In the genomic region with DNA sequence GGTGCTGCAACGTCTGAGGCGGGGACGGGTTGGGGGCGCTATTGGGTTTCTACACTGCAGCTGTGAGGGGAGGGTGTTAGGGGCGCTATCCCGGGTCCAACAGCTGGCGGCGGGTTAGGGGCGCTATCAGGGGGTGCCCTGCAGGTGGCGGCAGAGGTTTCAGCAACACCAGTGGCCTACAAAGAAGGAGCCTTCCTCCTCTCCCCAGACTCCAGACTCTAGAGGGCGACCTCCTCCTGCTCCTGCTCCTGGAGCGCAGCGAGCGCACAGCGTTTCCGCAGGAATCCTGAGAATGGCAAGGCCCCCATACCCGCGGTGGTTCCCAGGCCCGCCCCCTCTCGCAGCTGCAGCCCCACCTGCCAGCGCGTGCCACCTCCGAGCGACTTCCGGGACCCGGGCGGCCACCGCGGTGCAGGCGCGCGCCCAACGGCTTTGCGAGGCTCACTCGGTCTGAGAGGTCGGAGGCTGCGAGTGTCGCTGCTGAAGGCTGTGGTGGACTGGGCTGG, we compare ENCODE assay signal across 1 cellular context.
TF ChIP-seq lines count a peak whose summit lies in the region.
"Not testable (repeated sequence)": the region's sequence is repeated elsewhere in the genome, so short reads cannot be mapped to it uniquely, and the experiment has no call there.

No MANE protein-coding gene starts in this region.

TF ChIP-seq in HepG2, 621 proteins besides CTCF, POLR2A, EP300 and RAD21 (continued from another document and continues in another):
- TF ChIP-seq, protein P1, sequence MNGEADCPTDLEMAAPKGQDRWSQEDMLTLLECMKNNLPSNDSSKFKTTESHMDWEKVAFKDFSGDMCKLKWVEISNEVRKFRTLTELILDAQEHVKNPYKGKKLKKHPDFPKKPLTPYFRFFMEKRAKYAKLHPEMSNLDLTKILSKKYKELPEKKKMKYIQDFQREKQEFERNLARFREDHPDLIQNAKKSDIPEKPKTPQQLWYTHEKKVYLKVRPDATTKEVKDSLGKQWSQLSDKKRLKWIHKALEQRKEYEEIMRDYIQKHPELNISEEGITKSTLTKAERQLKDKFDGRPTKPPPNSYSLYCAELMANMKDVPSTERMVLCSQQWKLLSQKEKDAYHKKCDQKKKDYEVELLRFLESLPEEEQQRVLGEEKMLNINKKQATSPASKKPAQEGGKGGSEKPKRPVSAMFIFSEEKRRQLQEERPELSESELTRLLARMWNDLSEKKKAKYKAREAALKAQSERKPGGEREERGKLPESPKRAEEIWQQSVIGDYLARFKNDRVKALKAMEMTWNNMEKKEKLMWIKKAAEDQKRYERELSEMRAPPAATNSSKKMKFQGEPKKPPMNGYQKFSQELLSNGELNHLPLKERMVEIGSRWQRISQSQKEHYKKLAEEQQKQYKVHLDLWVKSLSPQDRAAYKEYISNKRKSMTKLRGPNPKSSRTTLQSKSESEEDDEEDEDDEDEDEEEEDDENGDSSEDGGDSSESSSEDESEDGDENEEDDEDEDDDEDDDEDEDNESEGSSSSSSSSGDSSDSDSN (CRISPR knock-in tag; IDR thresholded peaks at IDR 0.05) = peak; percentile 78; the same call in 1 of the 2 replicates
- TF ChIP-seq, protein P2, sequence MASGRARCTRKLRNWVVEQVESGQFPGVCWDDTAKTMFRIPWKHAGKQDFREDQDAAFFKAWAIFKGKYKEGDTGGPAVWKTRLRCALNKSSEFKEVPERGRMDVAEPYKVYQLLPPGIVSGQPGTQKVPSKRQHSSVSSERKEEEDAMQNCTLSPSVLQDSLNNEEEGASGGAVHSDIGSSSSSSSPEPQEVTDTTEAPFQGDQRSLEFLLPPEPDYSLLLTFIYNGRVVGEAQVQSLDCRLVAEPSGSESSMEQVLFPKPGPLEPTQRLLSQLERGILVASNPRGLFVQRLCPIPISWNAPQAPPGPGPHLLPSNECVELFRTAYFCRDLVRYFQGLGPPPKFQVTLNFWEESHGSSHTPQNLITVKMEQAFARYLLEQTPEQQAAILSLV (CRISPR knock-in tag; IDR thresholded peaks at IDR 0.05; ENCODE audit: borderline replicate concordance) = peak; percentile 94
- TF ChIP-seq MAZ (IDR thresholded peaks at IDR 0.05; ENCODE audit: borderline replicate concordance, low read depth, low read length); CBX2 (IDR thresholded peaks at IDR 0.05; ENCODE audit: low read depth, low read length): not testable (repeated sequence)
- TF ChIP-seq MAZ (CRISPR knock-in tag; IDR thresholded peaks at IDR 0.05; ENCODE audit: low read depth) (peak; percentile 80; the same call in 1 of the 2 replicates), ELF1 (CRISPR knock-in tag; IDR thresholded peaks at IDR 0.05) (peak; percentile 81), ZMYM4 (CRISPR knock-in tag; IDR thresholded peaks at IDR 0.05) (peak; percentile 87), HOXA5 (CRISPR knock-in tag; IDR thresholded peaks at IDR 0.05) (peak; percentile 85), ZNF331 (CRISPR knock-in tag; IDR thresholded peaks at IDR 0.05) (peak; percentile 54; the same call in 1 of the 2 replicates), ZC3H13 (CRISPR knock-in tag; IDR thresholded peaks at IDR 0.05) (peak; percentile 67; the same call in 1 of the 2 replicates), DMAP1 (CRISPR knock-in tag; IDR thresholded peaks at IDR 0.05) (peak; percentile 55; the same call in 1 of the 2 replicates), PHF20 (CRISPR knock-in tag; IDR thresholded peaks at IDR 0.05) (0 out of 2 replicates have a peak, but pooled peaks have one; percentile 15), RELA (CRISPR knock-in tag; IDR thresholded peaks at IDR 0.05) (0 out of 2 replicates have a peak, but pooled peaks have one; percentile 59), RFXAP (CRISPR knock-in tag; IDR thresholded peaks at IDR 0.05; ENCODE audit: borderline replicate concordance) (peak; percentile 57; the same call in 1 of the 2 replicates), FOXA3 (CRISPR knock-in tag; IDR thresholded peaks at IDR 0.05) (0 out of 2 replicates have a peak, but pooled peaks have one; percentile 45), FOXO1 (CRISPR knock-in tag; IDR thresholded peaks at IDR 0.05) (peak; percentile 32; the same call in 1 of the 2 replicates), ISL2 (CRISPR knock-in tag; IDR thresholded peaks at IDR 0.05) (peak; percentile 46), ZNF644 (CRISPR knock-in tag; IDR thresholded peaks at IDR 0.05; ENCODE audit: low read depth) (0 out of 2 replicates have a peak, but pooled peaks have one; percentile 17), YEATS2 (CRISPR knock-in tag; IDR thresholded peaks at IDR 0.05; ENCODE audit: borderline replicate concordance) (peak; percentile 42; the same call in 1 of the 2 replicates), CBX2 (CRISPR knock-in tag; IDR thresholded peaks at IDR 0.05; ENCODE audit: low read depth) (0 out of 2 replicates have a peak, but pooled peaks have one; percentile 76), POLR2G (IDR thresholded peaks at IDR 0.05; ENCODE audit: low read depth, low read length) (peak; percentile 58), ZNF124 (CRISPR knock-in tag; IDR thresholded peaks at IDR 0.05) (0 out of 2 replicates have a peak, but pooled peaks have one; percentile 47), ZNF138 (CRISPR knock-in tag; IDR thresholded peaks at IDR 0.05; ENCODE audit: low read depth) (peak; percentile 81; the same call in 1 of the 2 replicates), HDAC1 (CRISPR knock-in tag; IDR thresholded peaks at IDR 0.05) (peak; percentile 66; the same call in 1 of the 2 replicates), REPIN1 (CRISPR knock-in tag; IDR thresholded peaks at IDR 0.05; ENCODE audit: borderline replicate concordance, low read depth) (peak; percentile 70; the same call in 1 of the 2 replicates), BRCA1 (CRISPR knock-in tag; IDR thresholded peaks at IDR 0.05) (peak; percentile 43; the same call in 1 of the 2 replicates), NAIF1 (CRISPR knock-in tag; IDR thresholded peaks at IDR 0.05; ENCODE audit: borderline replicate concordance) (peak; percentile 91), ZNF772 (CRISPR knock-in tag; IDR thresholded peaks at IDR 0.05) (0 out of 2 replicates have a peak, but pooled peaks have one; percentile 42), ZNF501 (CRISPR knock-in tag; IDR thresholded peaks at IDR 0.05) (0 out of 2 replicates have a peak, but pooled peaks have one; percentile 41), STAG1 (CRISPR knock-in tag; IDR thresholded peaks at IDR 0.05) (peak; percentile 93), KAT7 (CRISPR knock-in tag; IDR thresholded peaks at IDR 0.05; ENCODE audit: borderline replicate concordance) (peak; percentile 27; the same call in 1 of the 2 replicates), KDM5B (CRISPR knock-in tag; IDR thresholded peaks at IDR 0.05; ENCODE audit: borderline replicate concordance) (peak; percentile 72; the same call in 1 of the 2 replicates)
- TF ChIP-seq, protein P3, sequence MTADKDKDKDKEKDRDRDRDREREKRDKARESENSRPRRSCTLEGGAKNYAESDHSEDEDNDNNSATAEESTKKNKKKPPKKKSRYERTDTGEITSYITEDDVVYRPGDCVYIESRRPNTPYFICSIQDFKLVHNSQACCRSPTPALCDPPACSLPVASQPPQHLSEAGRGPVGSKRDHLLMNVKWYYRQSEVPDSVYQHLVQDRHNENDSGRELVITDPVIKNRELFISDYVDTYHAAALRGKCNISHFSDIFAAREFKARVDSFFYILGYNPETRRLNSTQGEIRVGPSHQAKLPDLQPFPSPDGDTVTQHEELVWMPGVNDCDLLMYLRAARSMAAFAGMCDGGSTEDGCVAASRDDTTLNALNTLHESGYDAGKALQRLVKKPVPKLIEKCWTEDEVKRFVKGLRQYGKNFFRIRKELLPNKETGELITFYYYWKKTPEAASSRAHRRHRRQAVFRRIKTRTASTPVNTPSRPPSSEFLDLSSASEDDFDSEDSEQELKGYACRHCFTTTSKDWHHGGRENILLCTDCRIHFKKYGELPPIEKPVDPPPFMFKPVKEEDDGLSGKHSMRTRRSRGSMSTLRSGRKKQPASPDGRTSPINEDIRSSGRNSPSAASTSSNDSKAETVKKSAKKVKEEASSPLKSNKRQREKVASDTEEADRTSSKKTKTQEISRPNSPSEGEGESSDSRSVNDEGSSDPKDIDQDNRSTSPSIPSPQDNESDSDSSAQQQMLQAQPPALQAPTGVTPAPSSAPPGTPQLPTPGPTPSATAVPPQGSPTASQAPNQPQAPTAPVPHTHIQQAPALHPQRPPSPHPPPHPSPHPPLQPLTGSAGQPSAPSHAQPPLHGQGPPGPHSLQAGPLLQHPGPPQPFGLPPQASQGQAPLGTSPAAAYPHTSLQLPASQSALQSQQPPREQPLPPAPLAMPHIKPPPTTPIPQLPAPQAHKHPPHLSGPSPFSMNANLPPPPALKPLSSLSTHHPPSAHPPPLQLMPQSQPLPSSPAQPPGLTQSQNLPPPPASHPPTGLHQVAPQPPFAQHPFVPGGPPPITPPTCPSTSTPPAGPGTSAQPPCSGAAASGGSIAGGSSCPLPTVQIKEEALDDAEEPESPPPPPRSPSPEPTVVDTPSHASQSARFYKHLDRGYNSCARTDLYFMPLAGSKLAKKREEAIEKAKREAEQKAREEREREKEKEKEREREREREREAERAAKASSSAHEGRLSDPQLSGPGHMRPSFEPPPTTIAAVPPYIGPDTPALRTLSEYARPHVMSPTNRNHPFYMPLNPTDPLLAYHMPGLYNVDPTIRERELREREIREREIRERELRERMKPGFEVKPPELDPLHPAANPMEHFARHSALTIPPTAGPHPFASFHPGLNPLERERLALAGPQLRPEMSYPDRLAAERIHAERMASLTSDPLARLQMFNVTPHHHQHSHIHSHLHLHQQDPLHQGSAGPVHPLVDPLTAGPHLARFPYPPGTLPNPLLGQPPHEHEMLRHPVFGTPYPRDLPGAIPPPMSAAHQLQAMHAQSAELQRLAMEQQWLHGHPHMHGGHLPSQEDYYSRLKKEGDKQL (CRISPR knock-in tag; IDR thresholded peaks at IDR 0.05; ENCODE audit: low read depth) = 0 out of 2 replicates have a peak, but pooled peaks have one; percentile 25
- TF ChIP-seq, protein P4, sequence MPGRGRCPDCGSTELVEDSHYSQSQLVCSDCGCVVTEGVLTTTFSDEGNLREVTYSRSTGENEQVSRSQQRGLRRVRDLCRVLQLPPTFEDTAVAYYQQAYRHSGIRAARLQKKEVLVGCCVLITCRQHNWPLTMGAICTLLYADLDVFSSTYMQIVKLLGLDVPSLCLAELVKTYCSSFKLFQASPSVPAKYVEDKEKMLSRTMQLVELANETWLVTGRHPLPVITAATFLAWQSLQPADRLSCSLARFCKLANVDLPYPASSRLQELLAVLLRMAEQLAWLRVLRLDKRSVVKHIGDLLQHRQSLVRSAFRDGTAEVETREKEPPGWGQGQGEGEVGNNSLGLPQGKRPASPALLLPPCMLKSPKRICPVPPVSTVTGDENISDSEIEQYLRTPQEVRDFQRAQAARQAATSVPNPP (CRISPR knock-in tag; IDR thresholded peaks at IDR 0.05) = 0 out of 2 replicates have a peak, but pooled peaks have one; percentile 40
- TF ChIP-seq, protein P5, sequence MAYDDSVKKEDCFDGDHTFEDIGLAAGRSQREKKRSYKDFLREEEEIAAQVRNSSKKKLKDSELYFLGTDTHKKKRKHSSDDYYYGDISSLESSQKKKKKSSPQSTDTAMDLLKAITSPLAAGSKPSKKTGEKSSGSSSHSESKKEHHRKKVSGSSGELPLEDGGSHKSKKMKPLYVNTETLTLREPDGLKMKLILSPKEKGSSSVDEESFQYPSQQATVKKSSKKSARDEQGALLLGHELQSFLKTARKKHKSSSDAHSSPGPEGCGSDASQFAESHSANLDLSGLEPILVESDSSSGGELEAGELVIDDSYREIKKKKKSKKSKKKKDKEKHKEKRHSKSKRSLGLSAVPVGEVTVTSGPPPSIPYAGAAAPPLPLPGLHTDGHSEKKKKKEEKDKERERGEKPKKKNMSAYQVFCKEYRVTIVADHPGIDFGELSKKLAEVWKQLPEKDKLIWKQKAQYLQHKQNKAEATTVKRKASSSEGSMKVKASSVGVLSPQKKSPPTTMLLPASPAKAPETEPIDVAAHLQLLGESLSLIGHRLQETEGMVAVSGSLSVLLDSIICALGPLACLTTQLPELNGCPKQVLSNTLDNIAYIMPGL (CRISPR knock-in tag; IDR thresholded peaks at IDR 0.05; ENCODE audit: borderline replicate concordance in 1 of 2, low read depth in 1 of 2) = peak; percentile 92 to 93
- TF ChIP-seq, protein P6, sequence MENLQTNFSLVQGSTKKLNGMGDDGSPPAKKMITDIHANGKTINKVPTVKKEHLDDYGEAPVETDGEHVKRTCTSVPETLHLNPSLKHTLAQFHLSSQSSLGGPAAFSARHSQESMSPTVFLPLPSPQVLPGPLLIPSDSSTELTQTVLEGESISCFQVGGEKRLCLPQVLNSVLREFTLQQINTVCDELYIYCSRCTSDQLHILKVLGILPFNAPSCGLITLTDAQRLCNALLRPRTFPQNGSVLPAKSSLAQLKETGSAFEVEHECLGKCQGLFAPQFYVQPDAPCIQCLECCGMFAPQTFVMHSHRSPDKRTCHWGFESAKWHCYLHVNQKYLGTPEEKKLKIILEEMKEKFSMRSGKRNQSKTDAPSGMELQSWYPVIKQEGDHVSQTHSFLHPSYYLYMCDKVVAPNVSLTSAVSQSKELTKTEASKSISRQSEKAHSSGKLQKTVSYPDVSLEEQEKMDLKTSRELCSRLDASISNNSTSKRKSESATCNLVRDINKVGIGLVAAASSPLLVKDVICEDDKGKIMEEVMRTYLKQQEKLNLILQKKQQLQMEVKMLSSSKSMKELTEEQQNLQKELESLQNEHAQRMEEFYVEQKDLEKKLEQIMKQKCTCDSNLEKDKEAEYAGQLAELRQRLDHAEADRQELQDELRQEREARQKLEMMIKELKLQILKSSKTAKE (CRISPR knock-in tag; IDR thresholded peaks at IDR 0.05; ENCODE audit: borderline replicate concordance) = peak; percentile 50
- TF ChIP-seq, protein P7, sequence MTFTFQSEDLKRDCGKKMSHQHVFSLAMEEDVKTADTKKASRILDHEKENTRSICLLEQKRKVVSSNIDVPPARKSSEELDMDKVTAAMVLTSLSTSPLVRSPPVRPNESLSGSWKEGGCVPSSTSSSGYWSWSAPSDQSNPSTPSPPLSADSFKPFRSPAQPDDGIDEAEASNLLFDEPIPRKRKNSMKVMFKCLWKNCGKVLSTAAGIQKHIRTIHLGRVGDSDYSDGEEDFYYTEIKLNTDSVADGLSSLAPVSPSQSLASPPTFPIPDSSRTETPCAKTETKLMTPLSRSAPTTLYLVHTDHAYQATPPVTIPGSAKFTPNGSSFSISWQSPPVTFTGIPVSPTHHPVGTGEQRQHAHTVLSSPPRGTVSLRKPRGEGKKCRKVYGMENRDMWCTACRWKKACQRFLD (CRISPR knock-in tag; IDR thresholded peaks at IDR 0.05; ENCODE audit: borderline replicate concordance) = 0 out of 2 replicates have a peak, but pooled peaks have one; percentile 74
